ENCODE assay signal across 7 cellular contexts in genomic region chr17:45316271-45317112, GRCh38. TPM values are rescaled to one million over a fixed set of nuclear protein-coding genes. Genes with fewer than 3 reads are reported as not detected.
DNase-seq lines count a peak whose midpoint lies in the region; ATAC-seq and TF ChIP-seq lines count a peak whose summit lies in the region.

MAP3K14 (minus strand) TSS chr17:45317020; CDS start chr17:45290745, 26,275 bp downstream.

- in situ Hi-C loops in GM13977 (cut with MboI; ENCODE audit: low pct_unique_long_range_greater_than_20kb, low sequenced_read_pairs, unreplicated experiment) = no loop called here

- H3K27ac ChIP-seq in lower lobe of right lung = peak within 1 kb of the TSS; percentile 96

- H3K9me3 ChIP-seq in lower lobe of right lung = no peaks in the 10 kb centered on the region

- no peaks in the 10 kb centered on the region for H3K27me3 ChIP-seq in lower lobe of right lung (ENCODE audit: low read depth)

- no peaks in the 10 kb centered on the region for H3K27me3 Mint-ChIP-seq in activated CD4-positive, alpha-beta memory T cell treated with anti-CD3 and anti-CD28 coated beads, Interleukin-2, amount 10 ng/mL, durations not matched to agents 7 days and 5 days

- no peaks in the 10 kb centered on the region for H3K9me3 Mint-ChIP-seq in activated CD4-positive, alpha-beta memory T cell treated with anti-CD3 and anti-CD28 coated beads, Interleukin-2, amount 10 ng/mL, durations not matched to agents 7 days and 5 days

- intact Hi-C loops in lower lobe of right lung (cut with DNase I) = no loop called here

- H3K36me3 Mint-ChIP-seq in activated CD4-positive, alpha-beta memory T cell treated with anti-CD3 and anti-CD28 coated beads, Interleukin-2, amount 10 ng/mL, durations not matched to agents 7 days and 5 days (ENCODE audit: low read depth) = peaks cover 39% of the 10 kb centered on the region

- H3K4me3 Mint-ChIP-seq in activated CD4-positive, alpha-beta memory T cell treated with anti-CD3 and anti-CD28 coated beads, Interleukin-2, amount 10 ng/mL, durations not matched to agents 7 days and 5 days = peak within 1 kb of the TSS; percentile 86

- DNase-seq in GM13977 (ENCODE audit: low spot score) (no peak), NCI-H2171 treated with DMSO at 0.1 percent for 48 hours (lab: John Stamatoyannopoulos, UW) (peak; percentile 46), ecto neural progenitor cell (ENCODE audit: low spot score) (peak; percentile 88), lower lobe of right lung (peak; percentile 90)
- peak; percentile 74 for DNase-seq in activated CD4-positive, alpha-beta memory T cell treated with anti-CD3 and anti-CD28 coated beads, Interleukin-2, amount 10 ng/mL, durations not matched to agents 7 days and 5 days
- peak; percentile 26 to 36 for DNase-seq in stimulated activated CD8-positive, alpha-beta memory T cell treated with anti-CD3 and anti-CD28 coated beads, Interleukin-7, amount 100 ng/mL, for 1 hour (ENCODE audit: low read depth in 2 of 2)

- POLR2A ChIA-PET in activated CD4-positive, alpha-beta memory T cell treated with anti-CD3 and anti-CD28 coated beads, Interleukin-2, amount 10 ng/mL, durations not matched to agents 7 days and 5 days (lab: Charles Lee) = interaction anchor here (0.9 to 12.9 kb wide), 36 partner anchors 10 to 1100 kb away, joined by 3 to 337 read pairs (median 5); partner anchors contain the start of genes FMNL1, HEXIM1, HEXIM2 and NMT1

- no peaks in the 10 kb centered on the region for H3K36me3 ChIP-seq in lower lobe of right lung

- TF ChIP-seq CTCF in GM13977 (IDR thresholded peaks at IDR 0.05; ENCODE audit: extremely low read depth, insufficient read depth, missing control alignments) (peak; percentile 18), lower lobe of right lung (IDR thresholded peaks at IDR 0.05) (peak; percentile 27)

- H3K4me3 ChIP-seq in lower lobe of right lung = peak within 1 kb of the TSS; percentile 80

- CTCF ChIA-PET in activated CD4-positive, alpha-beta memory T cell treated with anti-CD3 and anti-CD28 coated beads, Interleukin-2, amount 10 ng/mL, durations not matched to agents 7 days and 5 days (lab: Charles Lee) = interaction anchor here (0.6 to 3.4 kb wide), 29 partner anchors 8 to 181 kb away, joined by 3 to 40 read pairs (median 4); partner anchors contain the start of genes ACBD4 and HEXIM1

- peaks cover 74% of the 10 kb centered on the region for H3K4me1 Mint-ChIP-seq in activated CD4-positive, alpha-beta memory T cell treated with anti-CD3 and anti-CD28 coated beads, Interleukin-2, amount 10 ng/mL, durations not matched to agents 7 days and 5 days

- H3K4me1 ChIP-seq in lower lobe of right lung = peaks cover 68% of the 10 kb centered on the region

- peak within 1 kb of the TSS; percentile 93 for H3K27ac Mint-ChIP-seq in activated CD4-positive, alpha-beta memory T cell treated with anti-CD3 and anti-CD28 coated beads, Interleukin-2, amount 10 ng/mL, durations not matched to agents 7 days and 5 days

- peak; percentile 20 for ATAC-seq in HG02678 (IDR thresholded peaks at IDR 0.05; ENCODE audit: unreplicated experiment)
- peak; percentile 63 to 74 for ATAC-seq in lower lobe of right lung

RNA-seq across cellular contexts. Expression of gene MAP3K14, which starts in this region (rescaled TPM):
- 10 to 100 TPM; 28.7 to 30.6 TPM for total RNA-seq in activated CD4-positive, alpha-beta memory T cell treated with anti-CD3 and anti-CD28 coated beads, Interleukin-2, amount 10 ng/mL, durations not matched to agents 7 days and 5 days
- 9.3 TPM for total RNA-seq in lower lobe of right lung
